Comparison of ENCODE assay signal across 18 cellular contexts in genomic region chr19:7879102-7879770, GRCh38. TPM values are rescaled to one million over a fixed set of nuclear protein-coding genes. Genes with fewer than 3 reads are reported as not detected.
A peak's percentile ranks its signal among the peaks of the same experiment; 100 is the strongest.
DNase-seq lines count a peak whose midpoint lies in the region; ATAC-seq, FAIRE-seq and TF ChIP-seq lines count a peak whose summit lies in the region.
"Had no signal": no experiment of that assay in that cellular context is flagged by ENCODE, and none has a peak within 500 bp of the region (broad histone marks: within the 10 kb centered on the region; RNA-seq: fewer than 3 reads in every experiment).

No MANE protein-coding gene starts in this region.

- ATAC-seq in natural killer cell treated with Interleukin-12 subunit alpha and Interleukin-12 subunit beta and Interleukin-15 and Interleukin-18, amount 100 ng/mL, for 72 hours: peak; percentile 21 to 57
- no peak for ATAC-seq in natural killer cell
- peak; percentile 64 for ATAC-seq in K562
- ATAC-seq: PC-3, SK-N-SH treated with all-trans-retinoic acid at 6 μM for 48 hours had no signal

- H3K27ac ChIP-seq in K562 (ENCODE audit: extremely low read depth, low read depth, low read length): peak overlapping the region; percentile 52; the same call in 1 of the 3 replicates
- no peak overlapping the region for H3K27ac ChIP-seq in trophoblast cell (ENCODE audit: low read depth, low read length)
- no peak overlapping the region for H3K27ac ChIP-seq in Karpas-422 (ENCODE audit: low read length)

- peak; percentile 6 to 41 for DNase-seq in SHP77 (lab: John Stamatoyannopoulos, UW)
- no peak for DNase-seq in SHP77 treated with DMSO at 0.1 percent for 48 hours (lab: John Stamatoyannopoulos, UW)
- DNase-seq in natural killer cell treated with Interleukin-12 subunit alpha and Interleukin-12 subunit beta and Interleukin-15 and Interleukin-18, amount 100 ng/mL, for 72 hours (ENCODE audit: low spot score): no peak
- no peak for DNase-seq in natural killer cell
- DNase-seq in K562 (ENCODE audit: extremely low read depth in 1 of 4, low spot score in 3 of 4): no peak
- no peak for DNase-seq in trophoblast cell
- DNase-seq in NCI-H146 (lab: John Stamatoyannopoulos, UW): no peak
- no peak for DNase-seq in Karpas-422
- DNase-seq: COR-L47, DMS53, Kasumi-1, NCI-H1105 treated with DMSO at 0.1 percent for 48 hours, NCI-H187, NCI-H446, NCI-H748 treated with DMSO at 0.1 percent for 48 hours, PC-3 had no signal

- no peak for TF ChIP-seq CTCF in natural killer cell (IDR thresholded peaks at IDR 0.05)
- TF ChIP-seq CTCF in K562 (IDR thresholded peaks at IDR 0.05 in 2 of 3, conservative IDR thresholded peaks at IDR 0.05 in 1 of 3; ENCODE audit: insufficient read depth in 2 of 3, low read depth in 1 of 3, low read length in 3 of 3): no peak

- no peak overlapping the region for H2BK5ac ChIP-seq in trophoblast cell (ENCODE audit: low read depth, low read length, poor library complexity)

- no peak overlapping the region for H3K27ac Mint-ChIP-seq in natural killer cell treated with Interleukin-12 subunit alpha and Interleukin-12 subunit beta and Interleukin-15 and Interleukin-18, amount 100 ng/mL, for 72 hours
- no peak overlapping the region for H3K27ac Mint-ChIP-seq in natural killer cell

- H3K4me1 Mint-ChIP-seq in natural killer cell treated with Interleukin-12 subunit alpha and Interleukin-12 subunit beta and Interleukin-15 and Interleukin-18, amount 100 ng/mL, for 72 hours (ENCODE audit: low read depth in 2 of 2): peaks cover 0 to 5% of the 10 kb centered on the region in 2 donors
- H3K4me1 Mint-ChIP-seq in natural killer cell: peaks cover 0 to 4% of the 10 kb centered on the region in 2 donors

- H3K4me3 ChIP-seq in K562 (no peak overlapping the region), trophoblast cell (ENCODE audit: low read depth, low read length) (no peak overlapping the region), Karpas-422 (ENCODE audit: low read length) (no peak overlapping the region)

- POLR2A ChIA-PET in K562 (lab: Yijun Ruan, JAX): interaction anchor here (0.6 to 1.2 kb wide), 3 partner anchors 9 to 477 kb away, joined by 3 to 5 read pairs (median 4); partner anchors contain the start of gene LRRC8E

- no peak overlapping the region for H2BK12ac ChIP-seq in trophoblast cell (ENCODE audit: low read length)

- no peak overlapping the region for H3K14ac ChIP-seq in trophoblast cell (ENCODE audit: low read length)

- in situ Hi-C loops in K562 (cut with MboI): no loop called here

- H4K20me1 ChIP-seq in K562 (replicated peaks; ENCODE audit: control insufficient read depth, insufficient read depth, low read length): no peaks in the 10 kb centered on the region
- no peaks in the 10 kb centered on the region for H4K20me1 ChIP-seq in Karpas-422 (ENCODE audit: insufficient read depth, low read depth, low read length)

- peak overlapping the region; percentile 38 to 89; a peak in 3 of 4 replicates for H3K9ac ChIP-seq in K562 (ENCODE audit: insufficient read depth in 1 of 2, low read depth in 2 of 2, low read length in 2 of 2)
- H3K9ac ChIP-seq in trophoblast cell (ENCODE audit: low read length): no peak overlapping the region
- H3K9ac ChIP-seq in Karpas-422 (ENCODE audit: low read length): no peak overlapping the region

- H3K27me3 ChIP-seq in K562 (ENCODE audit: control insufficient read depth in 2 of 2, insufficient read depth in 2 of 2, low read length in 2 of 2) (no peaks in the 10 kb centered on the region), trophoblast cell (ENCODE audit: insufficient read depth, low read length) (peaks cover 8% of the 10 kb centered on the region), Karpas-422 (ENCODE audit: low read length) (no peaks in the 10 kb centered on the region)

- WGBS in K562 (ENCODE audit: insufficient coverage, low coverage, missing lambda C conversion rate): 71% methylated on average over 15 of the region's 16 CpGs
- WGBS in trophoblast cell (ENCODE audit: extremely low coverage, insufficient coverage, insufficient read length): no CpG with 5 or more reads among the region's 16 CpGs

- H3K79me1 ChIP-seq in trophoblast cell (ENCODE audit: low read length): no peaks in the 10 kb centered on the region

- no peak for TF ChIP-seq EP300 in K562 (IDR thresholded peaks at IDR 0.05; ENCODE audit: low read length)

- peak overlapping the region; percentile 24 for H2AK5ac ChIP-seq in trophoblast cell (ENCODE audit: low read length)

- no peak overlapping the region for H3K4me2 ChIP-seq in K562 (ENCODE audit: insufficient read depth, low read length)
- H3K4me2 ChIP-seq in trophoblast cell (ENCODE audit: low read length): no peak overlapping the region
- no peak overlapping the region for H3K4me2 ChIP-seq in Karpas-422 (ENCODE audit: low read depth, low read length, poor library complexity, severe bottlenecking)

- H4K91ac ChIP-seq in trophoblast cell (ENCODE audit: low read depth, low read length): no peak overlapping the region

- no peak overlapping the region for H3K4me3 Mint-ChIP-seq in natural killer cell treated with Interleukin-12 subunit alpha and Interleukin-12 subunit beta and Interleukin-15 and Interleukin-18, amount 100 ng/mL, for 72 hours
- H3K4me3 Mint-ChIP-seq in natural killer cell: no peak overlapping the region

- H4K8ac ChIP-seq in trophoblast cell (ENCODE audit: low read depth, low read length): no peak overlapping the region

- CTCF ChIA-PET in K562 (lab: Yijun Ruan, JAX; ENCODE audit: low intra/inter-chr PET ratio): no interaction called here

- H3K4ac ChIP-seq in trophoblast cell (ENCODE audit: low read depth, low read length): no peak overlapping the region

- H3K9me1 ChIP-seq in K562 (ENCODE audit: control insufficient read depth, insufficient read depth, low read length): no peaks in the 10 kb centered on the region

- peak; percentile 63 for FAIRE-seq in K562 (lab: Jason Lieb, UNC)
- FAIRE-seq: H1 had no signal

- H3K79me2 ChIP-seq in K562 (ENCODE audit: control insufficient read depth, insufficient read depth, low read length) (no peaks in the 10 kb centered on the region), trophoblast cell (ENCODE audit: control insufficient read depth, insufficient read depth, low read length, poor library complexity) (no peaks in the 10 kb centered on the region), Karpas-422 (ENCODE audit: low read length) (no peaks in the 10 kb centered on the region)

- TF ChIP-seq RAD21 in K562 (CRISPR knock-in tag; conservative IDR thresholded peaks at IDR 0.05 in 1 of 2, IDR thresholded peaks at IDR 0.05 in 1 of 2): no peak

- H3K9me2 ChIP-seq in Karpas-422 (replicated peaks; ENCODE audit: insufficient read depth, low read length): no peaks in the 10 kb centered on the region

- H3K4me1 ChIP-seq in K562 (replicated peaks in 1 of 2; ENCODE audit: control insufficient read depth in 2 of 2, insufficient read depth in 2 of 2, low read length in 2 of 2) (peaks cover 7 to 23% of the 10 kb centered on the region in 2 experiments; a peak in 4 of 5 replicates), trophoblast cell (ENCODE audit: control insufficient read depth in 1 of 2, insufficient read depth in 2 of 2, low read length in 2 of 2) (peaks cover 0 to 4% of the 10 kb centered on the region in 2 experiments), Karpas-422 (ENCODE audit: low read length) (no peaks in the 10 kb centered on the region)

- H2BK120ac ChIP-seq in trophoblast cell (ENCODE audit: insufficient read depth, low read length, poor library complexity): no peak overlapping the region

- H3K9me3 ChIP-seq in K562 (replicated peaks; ENCODE audit: control insufficient read depth, insufficient read depth, low read depth, low read length): no peaks in the 10 kb centered on the region
- H3K9me3 ChIP-seq in trophoblast cell (ENCODE audit: insufficient read depth, low read depth, low read length): no peaks in the 10 kb centered on the region
- no peaks in the 10 kb centered on the region for H3K9me3 ChIP-seq in Karpas-422 (ENCODE audit: low read length)

- no TSS peak for BruUV-seq in K562 (replicated peaks; lab: Mats Ljungman, UMichigan)

- H3K36me3 ChIP-seq in K562 (ENCODE audit: control insufficient read depth, insufficient read depth, low read length): no peaks in the 10 kb centered on the region
- no peaks in the 10 kb centered on the region for H3K36me3 ChIP-seq in trophoblast cell (ENCODE audit: control insufficient read depth in 1 of 2, insufficient read depth in 2 of 2, low read length in 2 of 2)
- H3K36me3 ChIP-seq in Karpas-422 (ENCODE audit: insufficient read depth, low read length): no peaks in the 10 kb centered on the region

- no peak overlapping the region for H3K18ac ChIP-seq in trophoblast cell (ENCODE audit: low read length)

- intact Hi-C loops in natural killer cell (cut with micrococcal nuclease): no loop called here
- intact Hi-C loops in K562 (cut with micrococcal nuclease): no loop called here

- no peak overlapping the region for H4K12ac ChIP-seq in trophoblast cell (ENCODE audit: low read depth, low read length)

- no peak for TF ChIP-seq POLR2A in K562 (conservative IDR thresholded peaks at IDR 0.05)

- no peaks in the 10 kb centered on the region for H3K27me3 Mint-ChIP-seq in natural killer cell treated with Interleukin-12 subunit alpha and Interleukin-12 subunit beta and Interleukin-15 and Interleukin-18, amount 100 ng/mL, for 72 hours
- peaks cover 0 to 11% of the 10 kb centered on the region in 2 donors for H3K27me3 Mint-ChIP-seq in natural killer cell (ENCODE audit: low read depth in 2 of 2)

- H3K23ac ChIP-seq in trophoblast cell (ENCODE audit: low read length): no peak overlapping the region

- no peaks in the 10 kb centered on the region for H3K36me3 Mint-ChIP-seq in natural killer cell treated with Interleukin-12 subunit alpha and Interleukin-12 subunit beta and Interleukin-15 and Interleukin-18, amount 100 ng/mL, for 72 hours
- no peaks in the 10 kb centered on the region for H3K36me3 Mint-ChIP-seq in natural killer cell

- H2AFZ ChIP-seq in K562 (ENCODE audit: low read depth, low read length) (peak overlapping the region; percentile 79), trophoblast cell (ENCODE audit: insufficient read depth, low read length, poor library complexity) (no peak overlapping the region), Karpas-422 (ENCODE audit: low read length) (no peak overlapping the region)

- H3K9me3 Mint-ChIP-seq in natural killer cell treated with Interleukin-12 subunit alpha and Interleukin-12 subunit beta and Interleukin-15 and Interleukin-18, amount 100 ng/mL, for 72 hours: no peaks in the 10 kb centered on the region
- no peaks in the 10 kb centered on the region for H3K9me3 Mint-ChIP-seq in natural killer cell

RNA-seq across cellular contexts. Expression of gene PRR36, which starts 5.0 kb away (rescaled TPM):
- not detected for total RNA-seq in natural killer cell treated with Interleukin-12 subunit alpha and Interleukin-12 subunit beta and Interleukin-15 and Interleukin-18, amount 100 ng/mL, for 72 hours
- total RNA-seq in natural killer cell: under 1 TPM; 0.11 to 0.13 (median 0.12) TPM
- 0.14 and 0.35 TPM in 2 replicates for total RNA-seq in K562 (2011; cell fraction: chromatin; rRNA removed; ENCODE audit: low replicate concordance)
- total RNA-seq in K562 (2011; cell fraction: nucleolus; rRNA removed): 0.17 and 0.26 TPM in 2 replicates
- 0.22 and 0.53 TPM in 2 replicates for total RNA-seq in K562 (2011; cell fraction: nucleoplasm; rRNA removed)
- 0.05 TPM in 1 of 2 replicates, not detected in the other for total RNA-seq in K562 (2014; rRNA removed)
- total RNA-seq in K562 (2014; rRNA removed; fragmentation: Illumina TruSeq; extraction: Trizol): not detected in 2 replicates
- 0.04 TPM in 1 of 2 replicates, not detected in the other for total RNA-seq in K562 (2015; rRNA removed; fragmentation: Illumina TruSeq; extraction: Trizol)
- 0.29 and 0.42 TPM in 2 replicates for total RNA-seq in K562 (2021)
- polyA plus RNA-seq in K562 (2011; rRNA removed): 0.07 TPM in 1 of 2 replicates, not detected in the other
- 0.09 and 0.13 TPM in 2 replicates for polyA plus RNA-seq in K562 (2011; cell fraction: cytosol; rRNA removed)
- 0.25 and 0.30 TPM in 2 replicates for polyA plus RNA-seq in K562 (2011; cell fraction: nucleus; rRNA removed)
- polyA plus RNA-seq in K562 (2012): 0.16 and 0.22 TPM in 2 replicates
- polyA plus RNA-seq in K562 (2014; fragmentation: Illumina TruSeq; extraction: Trizol): 0.06 and 0.14 TPM in 2 replicates
- not detected for polyA plus RNA-seq in K562 (2014; fragmentation: Nextera tagmentation; extraction: Ambion mirVana)
- not detected in 2 replicates for polyA plus RNA-seq in K562 (2014; rRNA removed)
- polyA minus RNA-seq in K562 (2011; rRNA and poly(A)+ RNA removed): 0.06 TPM in 1 of 2 replicates, not detected in the other
- polyA minus RNA-seq in K562 (2011; cell fraction: cytosol; rRNA and poly(A)+ RNA removed): 0.29 and 0.82 TPM in 2 replicates
- polyA minus RNA-seq in K562 (2011; cell fraction: nucleus; rRNA and poly(A)+ RNA removed): 0.11 and 0.13 TPM in 2 replicates
- 0.94 and 1.00 TPM in 2 replicates for polyA plus RNA-seq in trophoblast cell (2013)
- total RNA-seq in Karpas-422 (2014; rRNA removed; shearing (Covaris generic); ENCODE audit: low replicate concordance): not detected in 2 replicates

RNA-seq across cellular contexts. Expression of gene LRRC8E, which starts 9.1 kb away (rescaled TPM):
- total RNA-seq in natural killer cell treated with Interleukin-12 subunit alpha and Interleukin-12 subunit beta and Interleukin-15 and Interleukin-18, amount 100 ng/mL, for 72 hours: not detected
- total RNA-seq in natural killer cell (not detected), K562 (2014; rRNA removed) (4.8 TPM in 2 replicates), K562 (2014; rRNA removed; fragmentation: Illumina TruSeq; extraction: Trizol) (1.4 and 3.2 TPM in 2 replicates), K562 (2015; rRNA removed; fragmentation: Illumina TruSeq; extraction: Trizol) (2.6 and 3.1 TPM in 2 replicates), K562 (2021) (5.7 and 7.1 TPM in 2 replicates)
- total RNA-seq in K562 (2011; cell fraction: chromatin; rRNA removed; ENCODE audit: low replicate concordance): 12.2 and 21.7 TPM in 2 replicates
- total RNA-seq in K562 (2011; cell fraction: nucleolus; rRNA removed): 17.6 and 21.2 TPM in 2 replicates
- 11.2 and 13.3 TPM in 2 replicates for total RNA-seq in K562 (2011; cell fraction: nucleoplasm; rRNA removed)
- polyA plus RNA-seq in K562 (2011; rRNA removed) (5.3 and 6.2 TPM in 2 replicates), K562 (2014; fragmentation: Illumina TruSeq; extraction: Trizol) (3.5 and 4.9 TPM in 2 replicates), K562 (2014; fragmentation: Nextera tagmentation; extraction: Ambion mirVana) (under 1 TPM in 1 of 2 experiments, not detected in 1; 0.08 TPM), K562 (2014; rRNA removed) (1.7 and 3.5 TPM in 2 replicates)
- polyA plus RNA-seq in K562 (2011; cell fraction: cytosol; rRNA removed): 4.5 and 8.1 TPM in 2 replicates
- 4.7 and 5.5 TPM in 2 replicates for polyA plus RNA-seq in K562 (2011; cell fraction: nucleus; rRNA removed)
- 3.0 and 3.6 TPM in 2 replicates for polyA plus RNA-seq in K562 (2012)
- 4.9 and 6.5 TPM in 2 replicates for polyA minus RNA-seq in K562 (2011; rRNA and poly(A)+ RNA removed)
- 5.1 and 6.6 TPM in 2 replicates for polyA minus RNA-seq in K562 (2011; cell fraction: cytosol; rRNA and poly(A)+ RNA removed)
- polyA minus RNA-seq in K562 (2011; cell fraction: nucleus; rRNA and poly(A)+ RNA removed): 2.3 and 3.1 TPM in 2 replicates
- polyA plus RNA-seq in trophoblast cell (2013): 2.3 and 2.4 TPM in 2 replicates
- total RNA-seq in Karpas-422 (2014; rRNA removed; shearing (Covaris generic); ENCODE audit: low replicate concordance): not detected in 2 replicates

RNA-seq across cellular contexts. Expression of gene MAP2K7, which starts 24.4 kb away (rescaled TPM):
- total RNA-seq in natural killer cell treated with Interleukin-12 subunit alpha and Interleukin-12 subunit beta and Interleukin-15 and Interleukin-18, amount 100 ng/mL, for 72 hours: 10 to 100 TPM; 45.2 to 47.1 TPM
- total RNA-seq in natural killer cell (100 to 1,000 TPM; 131 to 218 (median 159) TPM), K562 (2014; rRNA removed) (19.4 and 23.9 TPM in 2 replicates), K562 (2014; rRNA removed; fragmentation: Illumina TruSeq; extraction: Trizol) (3.1 and 4.1 TPM in 2 replicates), K562 (2015; rRNA removed; fragmentation: Illumina TruSeq; extraction: Trizol) (11.3 and 12.3 TPM in 2 replicates), K562 (2021) (43.8 and 45.8 TPM in 2 replicates)
- total RNA-seq in K562 (2011; cell fraction: chromatin; rRNA removed; ENCODE audit: low replicate concordance): 34.2 and 92.8 TPM in 2 replicates
- 57.2 and 57.4 TPM in 2 replicates for total RNA-seq in K562 (2011; cell fraction: nucleolus; rRNA removed)
- total RNA-seq in K562 (2011; cell fraction: nucleoplasm; rRNA removed): 41.1 and 52.7 TPM in 2 replicates
- polyA plus RNA-seq in K562 (2011; rRNA removed) (14.9 and 15.7 TPM in 2 replicates), K562 (2014; fragmentation: Illumina TruSeq; extraction: Trizol) (14.1 and 27.3 TPM in 2 replicates), K562 (2014; fragmentation: Nextera tagmentation; extraction: Ambion mirVana) (under 1 TPM; 0.51 to 0.99 TPM), K562 (2014; rRNA removed) (37.6 and 40.1 TPM in 2 replicates)
- polyA plus RNA-seq in K562 (2011; cell fraction: cytosol; rRNA removed): 16.0 and 27.0 TPM in 2 replicates
- polyA plus RNA-seq in K562 (2011; cell fraction: nucleus; rRNA removed): 39.0 and 61.8 TPM in 2 replicates
- 29.3 and 31.2 TPM in 2 replicates for polyA plus RNA-seq in K562 (2012)
- 4.7 and 7.6 TPM in 2 replicates for polyA minus RNA-seq in K562 (2011; rRNA and poly(A)+ RNA removed)
- 17.0 and 17.8 TPM in 2 replicates for polyA minus RNA-seq in K562 (2011; cell fraction: cytosol; rRNA and poly(A)+ RNA removed)
- 14.3 and 15.6 TPM in 2 replicates for polyA minus RNA-seq in K562 (2011; cell fraction: nucleus; rRNA and poly(A)+ RNA removed)
- 32.6 and 34.8 TPM in 2 replicates for polyA plus RNA-seq in trophoblast cell (2013)
- 10.4 and 14.4 TPM in 2 replicates for total RNA-seq in Karpas-422 (2014; rRNA removed; shearing (Covaris generic); ENCODE audit: low replicate concordance)

RNA-seq across cellular contexts. Expression of gene TGFBR3L, which starts 35.4 kb away (rescaled TPM):
- 1 to 10 TPM; 4.7 to 5.6 TPM for total RNA-seq in natural killer cell treated with Interleukin-12 subunit alpha and Interleukin-12 subunit beta and Interleukin-15 and Interleukin-18, amount 100 ng/mL, for 72 hours
- total RNA-seq in natural killer cell (1 to 10 TPM; 3.5 to 4.6 (median 4.4) TPM), K562 (2014; rRNA removed) (not detected in 2 replicates), K562 (2014; rRNA removed; fragmentation: Illumina TruSeq; extraction: Trizol) (not detected in 2 replicates), K562 (2015; rRNA removed; fragmentation: Illumina TruSeq; extraction: Trizol) (not detected in 2 replicates), K562 (2021) (0.18 TPM in 1 of 2 replicates, not detected in the other)
- 0.69 TPM in 1 of 2 replicates, not detected in the other for total RNA-seq in K562 (2011; cell fraction: chromatin; rRNA removed; ENCODE audit: low replicate concordance)
- total RNA-seq in K562 (2011; cell fraction: nucleolus; rRNA removed): 0.33 TPM in 1 of 2 replicates, not detected in the other
- total RNA-seq in K562 (2011; cell fraction: nucleoplasm; rRNA removed): not detected in 2 replicates
- polyA plus RNA-seq in K562 (2011; rRNA removed) (0.08 TPM in 1 of 2 replicates, not detected in the other), K562 (2014; fragmentation: Illumina TruSeq; extraction: Trizol) (not detected in 2 replicates), K562 (2014; fragmentation: Nextera tagmentation; extraction: Ambion mirVana) (not detected), K562 (2014; rRNA removed) (not detected in 2 replicates)
- 0.09 TPM in 2 replicates for polyA plus RNA-seq in K562 (2011; cell fraction: cytosol; rRNA removed)
- polyA plus RNA-seq in K562 (2011; cell fraction: nucleus; rRNA removed): 0.15 and 0.58 TPM in 2 replicates
- polyA plus RNA-seq in K562 (2012): 0.26 and 0.28 TPM in 2 replicates
- not detected in 2 replicates for polyA minus RNA-seq in K562 (2011; rRNA and poly(A)+ RNA removed)
- not detected in 2 replicates for polyA minus RNA-seq in K562 (2011; cell fraction: cytosol; rRNA and poly(A)+ RNA removed)
- not detected in 2 replicates for polyA minus RNA-seq in K562 (2011; cell fraction: nucleus; rRNA and poly(A)+ RNA removed)
- polyA plus RNA-seq in trophoblast cell (2013): 0.64 and 0.90 TPM in 2 replicates
- not detected in 2 replicates for total RNA-seq in Karpas-422 (2014; rRNA removed; shearing (Covaris generic); ENCODE audit: low replicate concordance)

RNA-seq across cellular contexts. Expression of gene SNAPC2, which starts 40.9 kb away (rescaled TPM):
- 10 to 100 TPM; 25.4 to 48.6 TPM for total RNA-seq in natural killer cell treated with Interleukin-12 subunit alpha and Interleukin-12 subunit beta and Interleukin-15 and Interleukin-18, amount 100 ng/mL, for 72 hours
- total RNA-seq in natural killer cell: 10 to 100 TPM; 22.1 to 32.4 (median 27.1) TPM
- total RNA-seq in K562 (2011; cell fraction: chromatin; rRNA removed; ENCODE audit: low replicate concordance): 4.4 and 13.6 TPM in 2 replicates
- 10.9 and 14.3 TPM in 2 replicates for total RNA-seq in K562 (2011; cell fraction: nucleolus; rRNA removed)
- 9.5 and 10.0 TPM in 2 replicates for total RNA-seq in K562 (2011; cell fraction: nucleoplasm; rRNA removed)
- 30.3 and 42.7 TPM in 2 replicates for total RNA-seq in K562 (2014; rRNA removed)
- 4.1 and 4.2 TPM in 2 replicates for total RNA-seq in K562 (2014; rRNA removed; fragmentation: Illumina TruSeq; extraction: Trizol)
- 15.3 and 15.9 TPM in 2 replicates for total RNA-seq in K562 (2015; rRNA removed; fragmentation: Illumina TruSeq; extraction: Trizol)
- 37.1 and 45.1 TPM in 2 replicates for total RNA-seq in K562 (2021)
- polyA plus RNA-seq in K562 (2011; rRNA removed): 10.9 and 20.1 TPM in 2 replicates
- 18.7 and 40.5 TPM in 2 replicates for polyA plus RNA-seq in K562 (2011; cell fraction: cytosol; rRNA removed)
- 18.7 and 32.8 TPM in 2 replicates for polyA plus RNA-seq in K562 (2011; cell fraction: nucleus; rRNA removed)
- 30.8 and 37.6 TPM in 2 replicates for polyA plus RNA-seq in K562 (2012)
- polyA plus RNA-seq in K562 (2014; fragmentation: Illumina TruSeq; extraction: Trizol): 18.2 and 39.9 TPM in 2 replicates
- 1 to 10 TPM in 1 of 2 experiments, under 1 TPM in 1; 0.59 to 1.4 TPM for polyA plus RNA-seq in K562 (2014; fragmentation: Nextera tagmentation; extraction: Ambion mirVana)
- polyA plus RNA-seq in K562 (2014; rRNA removed): 32.0 and 34.4 TPM in 2 replicates
- polyA minus RNA-seq in K562 (2011; rRNA and poly(A)+ RNA removed): 4.3 and 4.8 TPM in 2 replicates
- 14.0 and 17.1 TPM in 2 replicates for polyA minus RNA-seq in K562 (2011; cell fraction: cytosol; rRNA and poly(A)+ RNA removed)
- 9.7 and 13.1 TPM in 2 replicates for polyA minus RNA-seq in K562 (2011; cell fraction: nucleus; rRNA and poly(A)+ RNA removed)
- 16.9 and 18.3 TPM in 2 replicates for polyA plus RNA-seq in trophoblast cell (2013)
- 9.8 and 22.0 TPM in 2 replicates for total RNA-seq in Karpas-422 (2014; rRNA removed; shearing (Covaris generic); ENCODE audit: low replicate concordance)

Comparison
In these comparisons a context has a peak if more than half of its experiments do, and no peak if none do; other contexts are left out.
1. DNase-seq: peak in SHP77 (2 of 2); none in SHP77 treated with DMSO at 0.1 percent for 48 hours (single experiment), natural killer cell treated with Interleukin-12 subunit alpha and Interleukin-12 subunit beta and Interleukin-15 and Interleukin-18, amount 100 ng/mL, for 72 hours (single experiment), natural killer cell (single experiment), K562 (0 of 4), trophoblast cell (0 of 2), NCI-H146 (single experiment) and Karpas-422 (single experiment).
2. ATAC-seq: peak in natural killer cell treated with Interleukin-12 subunit alpha and Interleukin-12 subunit beta and Interleukin-15 and Interleukin-18, amount 100 ng/mL, for 72 hours (2 of 2) and K562 (single experiment); none in natural killer cell (0 of 3).
3. H3K9ac ChIP-seq: peak in K562 (2 of 2); none in trophoblast cell (single experiment) and Karpas-422 (single experiment).